In genomic region chr19:39906283-39906682, GRCh38 we compare ENCODE assay signal across 21 cellular contexts.
"Had no signal": no experiment of that assay in that cellular context is flagged by ENCODE, and none has a peak within 500 bp of the region (broad histone marks: within the 10 kb centered on the region; RNA-seq: fewer than 3 reads in every experiment).

No MANE protein-coding gene starts in this region.

- H3K36me3 Mint-ChIP-seq: stimulated activated memory B cell treated with anti-CD40 and anti-IgM and Interleukin-4, amounts not matched to agents 10 μg/mL and 1 μg/mL and 100 μg/mL, for 72 hours had no signal

- H3K4me3 Mint-ChIP-seq: effector memory CD8-positive, alpha-beta T cell; naive thymus-derived CD8-positive, alpha-beta T cell; nephron progenitor cell; stimulated activated memory B cell treated with anti-CD40 and anti-IgM and Interleukin-4, amounts not matched to agents 10 μg/mL and 1 μg/mL and 100 μg/mL, for 72 hours had no signal

- H3K27ac Mint-ChIP-seq: effector memory CD8-positive, alpha-beta T cell; nephron progenitor cell; stimulated activated memory B cell treated with anti-CD40 and anti-IgM and Interleukin-4, amounts not matched to agents 10 μg/mL and 1 μg/mL and 100 μg/mL, for 72 hours had no signal

- H3K27me3 ChIP-seq: gastrocnemius medialis, right atrium auricular region, tibial nerve, vagina had no signal

- H3K4me3 ChIP-seq: gastrocnemius medialis, left ventricle myocardium inferior, lower lobe of right lung, prostate gland, right atrium auricular region, smooth muscle cell, thoracic aorta, tibial nerve, vagina had no signal

- H3K4me1 ChIP-seq: gastrocnemius medialis, left ventricle myocardium inferior, lower lobe of right lung, parathyroid adenoma, prostate gland, right atrium auricular region, tibial nerve, vagina had no signal

- H3K27me3 Mint-ChIP-seq: effector memory CD8-positive, alpha-beta T cell; naive thymus-derived CD8-positive, alpha-beta T cell; stimulated activated memory B cell treated with anti-CD40 and anti-IgM and Interleukin-4, amounts not matched to agents 10 μg/mL and 1 μg/mL and 100 μg/mL, for 72 hours had no signal

- H3K9me3 ChIP-seq: gastrocnemius medialis, left ventricle myocardium inferior, lower lobe of right lung, neutrophil, prostate gland, right atrium auricular region, thoracic aorta, tibial nerve, vagina had no signal

- H3K4me1 Mint-ChIP-seq: nephron progenitor cell had no signal

- H3K27ac ChIP-seq: gastrocnemius medialis, left ventricle myocardium inferior, lower lobe of right lung, neutrophil, parathyroid adenoma, prostate gland, right atrium auricular region, thoracic aorta, tibial nerve, vagina had no signal

- H3K9me3 Mint-ChIP-seq: effector memory CD8-positive, alpha-beta T cell; naive thymus-derived CD8-positive, alpha-beta T cell; nephron progenitor cell; stimulated activated memory B cell treated with anti-CD40 and anti-IgM and Interleukin-4, amounts not matched to agents 10 μg/mL and 1 μg/mL and 100 μg/mL, for 72 hours had no signal

- H3K36me3 ChIP-seq: gastrocnemius medialis, left ventricle myocardium inferior, lower lobe of right lung, neutrophil, prostate gland, right atrium auricular region, thoracic aorta, tibial nerve, vagina had no signal

- H3K9ac ChIP-seq: parathyroid adenoma had no signal

- DNase-seq: cerebellar nuclear complex; cortex of kidney; effector memory CD8-positive, alpha-beta T cell; gastrocnemius medialis; left cardiac atrium; left ventricle myocardium inferior; lower lobe of right lung; naive thymus-derived CD8-positive, alpha-beta T cell; nephron progenitor cell; stimulated activated CD4-positive, alpha-beta T cell treated with anti-CD3 and anti-CD28 coated beads, Interleukin-4, amount 100 ng/mL, for 4 hours; stimulated activated naive CD8-positive, alpha-beta T cell treated with anti-CD3 and anti-CD28 coated beads, Interleukin-15, Interleukin-2, amounts not matched to agents 100 U/mL and 50 U/mL, for 24 hours; substantia nigra had no signal
